In genomic region chr3:51966016-51966415, GRCh38 we compare ENCODE assay signal across 2 cellular contexts.
TF ChIP-seq lines count a peak whose summit lies in the region.

No MANE protein-coding gene starts in this region.

TF ChIP-seq in IMR-90, 13 proteins besides CTCF, POLR2A, EP300 and RAD21:
- TF ChIP-seq CEBPB (IDR thresholded peaks at IDR 0.05; ENCODE audit: low read depth, low read length) (no peak), USF2 (IDR thresholded peaks at IDR 0.05; ENCODE audit: low read depth, low read length) (no peak), BHLHE40 (IDR thresholded peaks at IDR 0.05; ENCODE audit: low read depth, low read length) (no peak)

TF ChIP-seq in H1, 55 proteins besides CTCF, POLR2A, EP300 and RAD21:
- TF ChIP-seq EGR1 (IDR thresholded peaks at IDR 0.05; ENCODE audit: borderline replicate concordance, low read depth, low read length): no peak
- TF ChIP-seq CTBP2 (IDR thresholded peaks at IDR 0.05; ENCODE audit: borderline replicate concordance, insufficient read depth, insufficient read length, low read length): no peak
- TF ChIP-seq TCF12 (IDR thresholded peaks at IDR 0.05; ENCODE audit: low read depth, low read length): no peak
- no peak for TF ChIP-seq HDAC6 (IDR thresholded peaks at IDR 0.05; ENCODE audit: low read depth, low read length)
- TF ChIP-seq TAF7 (optimal IDR thresholded peaks at IDR 0.05; ENCODE audit: borderline replicate concordance, low read depth, low read length): no peak
- TF ChIP-seq JUND (IDR thresholded peaks at IDR 0.05; ENCODE audit: low read length): no peak
- TF ChIP-seq GTF2F1 (IDR thresholded peaks at IDR 0.05; ENCODE audit: borderline replicate concordance, low read depth, low read length): no peak
- TF ChIP-seq FOSL1 (IDR thresholded peaks at IDR 0.05; ENCODE audit: insufficient read depth, low read depth, low read length): no peak
- no peak for TF ChIP-seq CBX5 (IDR thresholded peaks at IDR 0.05; ENCODE audit: low read depth, low read length)
- no peak for TF ChIP-seq SP4 (IDR thresholded peaks at IDR 0.05; ENCODE audit: low read length)
- TF ChIP-seq RNF2 (IDR thresholded peaks at IDR 0.05; ENCODE audit: borderline replicate concordance, low read depth, low read length, missing control alignments, poor library complexity, severe bottlenecking): no peak
- no peak for TF ChIP-seq POLR2AphosphoS5 (IDR thresholded peaks at IDR 0.05; ENCODE audit: low read depth, low read length)
- no peak for TF ChIP-seq SP1 (IDR thresholded peaks at IDR 0.05; ENCODE audit: low read depth, low read length)
- TF ChIP-seq HDAC2 (IDR thresholded peaks at IDR 0.05; ENCODE audit: borderline replicate concordance in 1 of 2, low read depth in 2 of 2, low read length in 2 of 2): no peak
- TF ChIP-seq GABPA (IDR thresholded peaks at IDR 0.05; ENCODE audit: borderline replicate concordance, insufficient read depth, low read length): no peak
- TF ChIP-seq ZNF274 (IDR thresholded peaks at IDR 0.05; ENCODE audit: borderline replicate concordance, extremely low read depth, low read length): no peak
- no peak for TF ChIP-seq YY1 (IDR thresholded peaks at IDR 0.05; ENCODE audit: low read depth, low read length)
- TF ChIP-seq CREB1 (IDR thresholded peaks at IDR 0.05): no peak
- TF ChIP-seq POU5F1 (IDR thresholded peaks at IDR 0.05; ENCODE audit: low read depth, low read length): no peak
- no peak for TF ChIP-seq SAP30 (IDR thresholded peaks at IDR 0.05; ENCODE audit: insufficient read depth, insufficient replicate concordance, low read length)
